ENCODE assay signal across 23 cellular contexts in genomic region chr7:132877578-132877977, GRCh38.
DNase-seq lines count a peak whose midpoint lies in the region; ATAC-seq, FAIRE-seq and TF ChIP-seq lines count a peak whose summit lies in the region.
"Had no signal": no experiment of that assay in that cellular context is flagged by ENCODE, and none has a peak within 500 bp of the region (broad histone marks: within the 10 kb centered on the region; RNA-seq: fewer than 3 reads in every experiment).

No MANE protein-coding gene starts in this region.

- no peak for TF ChIP-seq POLR2A in K562 (conservative IDR thresholded peaks at IDR 0.05)

- TF ChIP-seq CTCF in K562 (IDR thresholded peaks at IDR 0.05 in 2 of 3, conservative IDR thresholded peaks at IDR 0.05 in 1 of 3; ENCODE audit: insufficient read depth in 2 of 3, low read depth in 1 of 3, low read length in 3 of 3) (no peak), foreskin fibroblast (IDR thresholded peaks at IDR 0.05; ENCODE audit: low read depth, low read length) (no peak)

- peaks cover 19% of the 10 kb centered on the region; the same call in 2 of the 3 replicates for H3K36me3 ChIP-seq in K562 (ENCODE audit: control insufficient read depth, insufficient read depth, low read length)
- H3K36me3 ChIP-seq: heart left ventricle, lower lobe of right lung, thoracic aorta, vagina had no signal

- TF ChIP-seq EP300 in K562 (IDR thresholded peaks at IDR 0.05; ENCODE audit: low read length): no peak

- H3K9ac ChIP-seq in K562 (ENCODE audit: insufficient read depth in 1 of 2, low read depth in 2 of 2, low read length in 2 of 2): no peak overlapping the region
- H3K9ac ChIP-seq: BLaER1 treated with 17β-estradiol and CSF1 and Interleukin-3, amounts not matched to agents 10 nM and 100 nM had no signal

- no peak overlapping the region for H2AFZ ChIP-seq in K562 (ENCODE audit: low read depth, low read length)

- H3K79me2 ChIP-seq in K562 (ENCODE audit: control insufficient read depth, insufficient read depth, low read length): peaks cover 29% of the 10 kb centered on the region; the same call in 2 of the 3 replicates

- H3K9me1 ChIP-seq in K562 (ENCODE audit: control insufficient read depth, insufficient read depth, low read length): no peaks in the 10 kb centered on the region

- H3K4me1 ChIP-seq in K562 (replicated peaks in 1 of 2; ENCODE audit: control insufficient read depth in 2 of 2, insufficient read depth in 2 of 2, low read length in 2 of 2): peaks cover 0 to 1% of the 10 kb centered on the region in 2 experiments; a peak in 2 of 5 replicates
- H3K4me1 ChIP-seq: lower lobe of right lung, vagina had no signal

- H3K27me3 ChIP-seq in K562 (ENCODE audit: control insufficient read depth in 2 of 2, insufficient read depth in 2 of 2, low read length in 2 of 2): no peaks in the 10 kb centered on the region
- H3K27me3 ChIP-seq: BLaER1 treated with 17β-estradiol and CSF1 and Interleukin-3, amounts not matched to agents 10 nM and 100 nM; dorsolateral prefrontal cortex; heart left ventricle; vagina had no signal

- TF ChIP-seq RAD21 in K562 (CRISPR knock-in tag; conservative IDR thresholded peaks at IDR 0.05 in 1 of 2, IDR thresholded peaks at IDR 0.05 in 1 of 2): no peak

- POLR2A ChIA-PET in K562 (lab: Yijun Ruan, JAX): interaction anchor here (2.6 kb wide), 1 partner anchor 13 kb away, joined by 7 read pairs; no protein-coding TSS in a partner anchor

- intact Hi-C loops in K562 (cut with micrococcal nuclease): no loop called here

- in situ Hi-C loops in K562 (cut with MboI): no loop called here

- no peak overlapping the region for H3K27ac ChIP-seq in K562 (ENCODE audit: extremely low read depth, low read depth, low read length)
- H3K27ac ChIP-seq: BLaER1 treated with 17β-estradiol and CSF1 and Interleukin-3, amounts not matched to agents 10 nM and 100 nM; dorsolateral prefrontal cortex; heart left ventricle; lower lobe of right lung; thoracic aorta; vagina had no signal

- no peaks in the 10 kb centered on the region; the same call in 1 of the 2 replicates for H4K20me1 ChIP-seq in K562 (replicated peaks; ENCODE audit: control insufficient read depth, insufficient read depth, low read length)

- H3K4me3 ChIP-seq in K562 (no peak overlapping the region), foreskin fibroblast (ENCODE audit: low read depth in 1 of 2, low read length in 2 of 2) (no peak overlapping the region)
- H3K4me3 ChIP-seq: BLaER1 treated with 17β-estradiol and CSF1 and Interleukin-3, amounts not matched to agents 10 nM and 100 nM; dorsolateral prefrontal cortex; heart left ventricle; lower lobe of right lung; thoracic aorta; vagina had no signal

- WGBS in K562 (ENCODE audit: insufficient coverage, low coverage, missing lambda C conversion rate): 88% methylated on average over 2 of the region's 2 CpGs

- DNase-seq in GM18507 (ENCODE audit: extremely low spot score, insufficient read length, low read depth): no peak
- DNase-seq in M059J (ENCODE audit: low read depth): peak; percentile 19
- no peak for DNase-seq in K562 (ENCODE audit: extremely low read depth in 1 of 4, low spot score in 3 of 4)
- peak; percentile 12 for DNase-seq in iPS-NIHi11 (ENCODE audit: low spot score)
- no peak for DNase-seq in KG1 (lab: John Stamatoyannopoulos, UW)
- no peak for DNase-seq in foreskin fibroblast
- DNase-seq: activated CD4-positive, alpha-beta T cell treated with anti-CD3 and anti-CD28 coated beads, Interleukin-2, amount 10 ng/mL, durations not matched to agents 7 days and 5 days; aorta; Calu3; dorsolateral prefrontal cortex; H9; heart left ventricle; lower lobe of right lung; NCI-H2029; stimulated activated CD4-positive, alpha-beta T cell treated with anti-CD3 and anti-CD28 coated beads, Interleukin-15, amount 100 ng/mL, for 24 hours; stimulated activated naive CD8-positive, alpha-beta T cell treated with anti-CD3 and anti-CD28 coated beads, Interleukin-15, Interleukin-2, amounts not matched to agents 100 U/mL and 50 U/mL, for 24 hours had no signal

- BruUV-seq in K562 (replicated peaks; lab: Mats Ljungman, UMichigan): no TSS peak

- CTCF ChIA-PET in K562 (lab: Yijun Ruan, JAX; ENCODE audit: low intra/inter-chr PET ratio): no interaction called here

- H3K4me2 ChIP-seq in K562 (ENCODE audit: insufficient read depth, low read length): no peak overlapping the region
- H3K4me2 ChIP-seq: BLaER1 treated with 17β-estradiol and CSF1 and Interleukin-3, amounts not matched to agents 10 nM and 100 nM had no signal

- FAIRE-seq in GM18507 (lab: Jason Lieb, UNC): peak; percentile 24
- no peak for FAIRE-seq in K562 (lab: Jason Lieb, UNC)
- FAIRE-seq: GM12891 had no signal

- ATAC-seq in K562: no peak
- ATAC-seq in HG03439 (IDR thresholded peaks at IDR 0.05; ENCODE audit: unreplicated experiment): no peak
- ATAC-seq in HG03280 (IDR thresholded peaks at IDR 0.05; ENCODE audit: unreplicated experiment): no peak
- ATAC-seq: activated naive CD4-positive, alpha-beta T cell treated with anti-CD3 and anti-CD28 coated beads, Interleukin-2, amount 50 U/mL, for 72 hours; heart left ventricle; lower lobe of right lung; stimulated activated naive CD8-positive, alpha-beta T cell treated with anti-CD3 and anti-CD28 coated beads, Interleukin-15, Interleukin-2, amounts not matched to agents 100 U/mL and 50 U/mL, for 24 hours had no signal

- H3K9me3 ChIP-seq in K562 (replicated peaks; ENCODE audit: control insufficient read depth, insufficient read depth, low read depth, low read length): no peaks in the 10 kb centered on the region
- H3K9me3 ChIP-seq: BLaER1 treated with 17β-estradiol and CSF1 and Interleukin-3, amounts not matched to agents 10 nM and 100 nM; heart left ventricle; lower lobe of right lung; thoracic aorta; vagina had no signal

TF ChIP-seq in K562, 482 proteins besides CTCF, POLR2A, EP300 and RAD21:
- TF ChIP-seq RFX1 (IDR thresholded peaks at IDR 0.05): 0 out of 2 replicates have a peak, but pooled peaks have one; percentile 13
- no peak for TF ChIP-seq CBX2 (IDR thresholded peaks at IDR 0.05; ENCODE audit: insufficient read depth, low read length, poor library complexity, severe bottlenecking)

Comparison
In these comparisons a context has a peak if more than half of its experiments do, and no peak if none do; other contexts are left out.
1. DNase-seq: peak in M059J (single experiment) and iPS-NIHi11 (single experiment); none in GM18507 (single experiment), K562 (0 of 4), KG1 (single experiment) and foreskin fibroblast (0 of 2).